In genomic region chr13:98487016-98487415, GRCh38 we compare ENCODE assay signal across 17 cellular contexts.
A peak's percentile ranks its signal among the peaks of the same experiment; 100 is the strongest.
DNase-seq lines count a peak whose midpoint lies in the region; ATAC-seq and TF ChIP-seq lines count a peak whose summit lies in the region.
"Had no signal": no experiment of that assay in that cellular context is flagged by ENCODE, and none has a peak within 500 bp of the region (broad histone marks: within the 10 kb centered on the region; RNA-seq: fewer than 3 reads in every experiment).

No MANE protein-coding gene starts in this region.

- no peaks in the 10 kb centered on the region for H3K9me3 Mint-ChIP-seq in T-cell

- H2AFZ ChIP-seq in GM23248 (no peak overlapping the region), fibroblast of lung (ENCODE audit: low read length) (no peak overlapping the region), smooth muscle cell (ENCODE audit: low read depth) (no peak overlapping the region)
- H2AFZ ChIP-seq: parathyroid adenoma had no signal

- TF ChIP-seq CTCF in fibroblast of lung (conservative IDR thresholded peaks at IDR 0.05 in 1 of 2, IDR thresholded peaks at IDR 0.05 in 1 of 2; ENCODE audit: low read depth in 1 of 2, low read length in 2 of 2) (no peak), smooth muscle cell (IDR thresholded peaks at IDR 0.05; ENCODE audit: borderline replicate concordance, insufficient read depth, poor library complexity, severe bottlenecking) (no peak)

- no peaks in the 10 kb centered on the region for H4K20me1 ChIP-seq in GM23248 (ENCODE audit: insufficient read depth)
- H4K20me1 ChIP-seq in fibroblast of lung (ENCODE audit: control insufficient read depth, extremely low read depth, insufficient read depth, low read length) = no peaks in the 10 kb centered on the region
- H4K20me1 ChIP-seq in smooth muscle cell (ENCODE audit: low read depth) = peaks cover 85% of the 10 kb centered on the region

- peaks cover 10% of the 10 kb centered on the region for H3K36me3 Mint-ChIP-seq in T-cell

- in situ Hi-C loops in GM23248 (cut with MboI) = no loop called here

- ATAC-seq in T-cell (replicated peaks in 1 of 4) (no peak), HG02885 (IDR thresholded peaks at IDR 0.05; ENCODE audit: poor library complexity, unreplicated experiment) (no peak), GM18520 (IDR thresholded peaks at IDR 0.05; ENCODE audit: unreplicated experiment) (no peak)

- H3K9me3 ChIP-seq in GM23248 (ENCODE audit: low read depth) = no peaks in the 10 kb centered on the region
- H3K9me3 ChIP-seq in fibroblast of lung (ENCODE audit: control insufficient read depth, insufficient read depth, low read depth, low read length) = no peaks in the 10 kb centered on the region
- H3K9me3 ChIP-seq in smooth muscle cell (replicated peaks; ENCODE audit: low read depth) = no peaks in the 10 kb centered on the region
- H3K9me3 ChIP-seq: BLaER1 had no signal

- H3F3A ChIP-seq in GM23248 (ENCODE audit: insufficient read depth) (peaks cover 31% of the 10 kb centered on the region), smooth muscle cell (ENCODE audit: low read depth) (peaks cover 14% of the 10 kb centered on the region)

- no peaks in the 10 kb centered on the region for H3K27me3 ChIP-seq in GM23248 (replicated peaks; ENCODE audit: insufficient read depth)
- H3K27me3 ChIP-seq in fibroblast of lung (ENCODE audit: control insufficient read depth, insufficient read depth, low read length) = no peaks in the 10 kb centered on the region
- no peaks in the 10 kb centered on the region for H3K27me3 ChIP-seq in smooth muscle cell (ENCODE audit: low read depth)
- H3K27me3 ChIP-seq: BLaER1 had no signal

- H3K9ac ChIP-seq in GM23248 = 0 out of 2 replicates have a peak overlapping the region, but pooled peaks have one; percentile 7
- H3K9ac ChIP-seq in fibroblast of lung (ENCODE audit: insufficient read depth, low read length) = no peak overlapping the region
- H3K9ac ChIP-seq in smooth muscle cell (ENCODE audit: low read depth) = no peak overlapping the region
- H3K9ac ChIP-seq: BLaER1, KMS-11, parathyroid adenoma had no signal

- no peak overlapping the region for H3K4me3 ChIP-seq in GM23248
- no peak overlapping the region for H3K4me3 ChIP-seq in fibroblast of lung (replicated peaks in 1 of 4; ENCODE audit: control extremely low read depth in 1 of 4, insufficient read depth in 1 of 4, low read depth in 3 of 4, low read length in 4 of 4)
- H3K4me3 ChIP-seq in smooth muscle cell = no peak overlapping the region
- H3K4me3 ChIP-seq: BLaER1, skin epidermis had no signal

- H3K79me2 ChIP-seq in GM23248 (ENCODE audit: insufficient read depth) (peaks cover 96% of the 10 kb centered on the region), fibroblast of lung (ENCODE audit: control insufficient read depth, insufficient read depth, low read length) (peaks cover 89% of the 10 kb centered on the region), smooth muscle cell (ENCODE audit: low read depth) (peaks cover 86% of the 10 kb centered on the region)

- no peaks in the 10 kb centered on the region for H3K9me2 ChIP-seq in GM23248 (ENCODE audit: insufficient read depth)

- H3K4me3 Mint-ChIP-seq in T-cell = no peak overlapping the region

- CTCF ChIA-PET in T-cell (lab: Charles Lee) = interaction anchor here in 1 of 2 donors (0.6 kb wide), 1 partner anchor 81 kb away, joined by 4 read pairs; no protein-coding TSS in a partner anchor

- H3K4me2 ChIP-seq in GM23248 (ENCODE audit: unreplicated experiment) (peak overlapping the region; percentile 20), fibroblast of lung (ENCODE audit: extremely low read depth, insufficient read depth, low read length) (no peak overlapping the region), smooth muscle cell (no peak overlapping the region)
- H3K4me2 ChIP-seq: KMS-11 had no signal

- H3K27ac ChIP-seq in GM23248 (peak overlapping the region; percentile 59), fibroblast of lung (ENCODE audit: insufficient read depth, low read length) (no peak overlapping the region), smooth muscle cell (ENCODE audit: low read depth) (peak overlapping the region; percentile 40)
- H3K27ac ChIP-seq: BLaER1, KMS-11, parathyroid adenoma had no signal

- H3K4me1 Mint-ChIP-seq in T-cell = peaks cover 78 to 98% (median 96%) of the 10 kb centered on the region in 3 donors

- H3K4me1 ChIP-seq in GM23248 (ENCODE audit: insufficient read depth) (peaks cover 52% of the 10 kb centered on the region), fibroblast of lung (ENCODE audit: control insufficient read depth, extremely low read depth, insufficient read depth, low read length) (peaks cover 31% of the 10 kb centered on the region), smooth muscle cell (ENCODE audit: low read depth) (peaks cover 39% of the 10 kb centered on the region)

- peak; percentile 38 for DNase-seq in GM23248
- no peak for DNase-seq in T-cell
- DNase-seq in fibroblast of lung (ENCODE audit: low read depth in 2 of 2) = peak; percentile 30 to 42
- no peak for DNase-seq in smooth muscle cell (lab: John Stamatoyannopoulos, UW; ENCODE audit: unreplicated experiment)
- DNase-seq in NCI-H2227 (lab: John Stamatoyannopoulos, UW; ENCODE audit: unreplicated experiment) = no peak
- DNase-seq: activated effector memory CD4-positive, alpha-beta T cell treated with Interleukin-2 at 50 U/mL for 16 hours; amniotic stem cell; DMS153; GOT3; NCI-H1092; NCI-H774 had no signal

- H3K36me3 ChIP-seq in GM23248 (ENCODE audit: low read depth) (no peaks in the 10 kb centered on the region), fibroblast of lung (ENCODE audit: control insufficient read depth, insufficient read depth, low read length) (peaks cover 2% of the 10 kb centered on the region), smooth muscle cell (ENCODE audit: low read depth) (no peaks in the 10 kb centered on the region)

- H3K27me3 Mint-ChIP-seq in T-cell = no peaks in the 10 kb centered on the region

- POLR2A ChIA-PET in T-cell (lab: Charles Lee) = no interaction called here

- WGBS in GM23248 (ENCODE audit: low coverage in 1 of 2, low lambda C conversion rate in 2 of 2, missing lambda C conversion rate in 2 of 2), 2 experiments = 26 to 29% methylated on average over 5 of the region's 5 CpGs
- 48% methylated on average over 5 of the region's 5 CpGs for WGBS in smooth muscle cell (ENCODE audit: low lambda C conversion rate)

- H3K27ac Mint-ChIP-seq in T-cell = peak overlapping the region; percentile 72 to 77

Comparison
In these comparisons a context has a peak if more than half of its experiments do, and no peak if none do; other contexts are left out.
1. DNase-seq: peak in GM23248 (single experiment) and fibroblast of lung (2 of 2); none in T-cell (0 of 34), smooth muscle cell (single experiment) and NCI-H2227 (single experiment).